In the genomic region with DNA sequence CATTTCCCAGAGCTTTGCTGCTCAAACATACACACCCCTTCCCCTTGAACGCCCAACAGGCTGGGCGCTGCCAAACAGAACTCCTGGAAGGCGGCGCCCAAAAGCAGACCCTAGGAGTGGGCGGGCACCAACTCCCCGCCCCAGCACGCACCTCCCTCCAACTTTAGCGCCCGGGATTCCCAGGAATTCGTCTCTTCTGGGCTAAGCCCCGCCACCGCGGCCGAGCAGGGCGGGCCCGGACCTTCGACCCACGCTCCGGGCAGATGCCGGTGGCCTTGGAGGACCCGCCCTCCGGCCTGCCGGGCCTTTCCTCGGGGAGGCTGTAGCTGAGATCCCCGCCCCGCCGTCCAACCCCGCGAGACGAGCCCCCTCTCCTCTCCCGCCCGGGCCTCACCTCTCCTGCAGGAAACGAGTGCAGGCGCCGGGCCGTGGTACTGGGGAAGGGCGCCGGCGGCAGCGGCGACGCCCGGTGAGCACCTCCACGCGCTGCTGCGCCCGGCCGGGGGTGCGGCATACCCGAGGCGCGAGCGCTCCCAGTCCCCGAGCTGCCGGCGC, we compare ENCODE assay signal across 1 cellular context.
TF ChIP-seq lines count a peak whose summit lies in the region.

No MANE protein-coding gene starts in this region.

TF ChIP-seq in HepG2, 621 proteins besides CTCF, POLR2A, EP300 and RAD21 (continued from another document and continues in another):
- TF ChIP-seq, protein P1, sequence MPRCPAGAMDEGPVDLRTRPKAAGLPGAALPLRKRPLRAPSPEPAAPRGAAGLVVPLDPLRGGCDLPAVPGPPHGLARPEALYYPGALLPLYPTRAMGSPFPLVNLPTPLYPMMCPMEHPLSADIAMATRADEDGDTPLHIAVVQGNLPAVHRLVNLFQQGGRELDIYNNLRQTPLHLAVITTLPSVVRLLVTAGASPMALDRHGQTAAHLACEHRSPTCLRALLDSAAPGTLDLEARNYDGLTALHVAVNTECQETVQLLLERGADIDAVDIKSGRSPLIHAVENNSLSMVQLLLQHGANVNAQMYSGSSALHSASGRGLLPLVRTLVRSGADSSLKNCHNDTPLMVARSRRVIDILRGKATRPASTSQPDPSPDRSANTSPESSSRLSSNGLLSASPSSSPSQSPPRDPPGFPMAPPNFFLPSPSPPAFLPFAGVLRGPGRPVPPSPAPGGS (CRISPR knock-in tag; IDR thresholded peaks at IDR 0.05): no peak; the same call in 1 of the 2 replicates
- TF ChIP-seq KIAA2018 (CRISPR knock-in tag; IDR thresholded peaks at IDR 0.05; ENCODE audit: borderline replicate concordance) (no peak), TP53 (CRISPR knock-in tag; conservative IDR thresholded peaks at IDR 0.05) (no peak; the same call in 1 of the 2 replicates), ZNF510 (CRISPR knock-in tag; IDR thresholded peaks at IDR 0.05; ENCODE audit: low read depth) (peak; percentile 25; the same call in 1 of the 2 replicates), HNRNPK (IDR thresholded peaks at IDR 0.05; ENCODE audit: low read depth, low read length, poor library complexity, severe bottlenecking) (peak; percentile 75), TEAD3 (CRISPR knock-in tag; optimal IDR thresholded peaks at IDR 0.05; ENCODE audit: borderline replicate concordance) (peak; percentile 77), SIX1 (CRISPR knock-in tag; IDR thresholded peaks at IDR 0.05; ENCODE audit: borderline replicate concordance) (no peak), SP140L (CRISPR knock-in tag; IDR thresholded peaks at IDR 0.05; ENCODE audit: borderline replicate concordance) (no peak), MAFG (CRISPR knock-in tag; IDR thresholded peaks at IDR 0.05) (no peak), SALL2 (CRISPR knock-in tag; IDR thresholded peaks at IDR 0.05) (no peak), PITX1 (CRISPR knock-in tag; IDR thresholded peaks at IDR 0.05) (peak; percentile 52; the same call in 1 of the 2 replicates), THYN1 (CRISPR knock-in tag; IDR thresholded peaks at IDR 0.05; ENCODE audit: borderline replicate concordance, low read depth) (no peak), CHD4 (IDR thresholded peaks at IDR 0.05; ENCODE audit: borderline replicate concordance, low read length) (no peak), PHF20 (CRISPR knock-in tag; IDR thresholded peaks at IDR 0.05) (no peak), ZBTB8A (CRISPR knock-in tag; IDR thresholded peaks at IDR 0.05; ENCODE audit: borderline replicate concordance, low read depth) (no peak), MXI1 (IDR thresholded peaks at IDR 0.05; ENCODE audit: borderline replicate concordance, low read depth, low read length) (no peak; the same call in 2 of the 3 replicates), HBP1 (CRISPR knock-in tag; IDR thresholded peaks at IDR 0.05; ENCODE audit: low read depth) (no peak), IKZF1 (IDR thresholded peaks at IDR 0.05) (no peak), ZFP36L1 (CRISPR knock-in tag; IDR thresholded peaks at IDR 0.05) (peak; percentile 24; the same call in 1 of the 2 replicates), ATRX (CRISPR knock-in tag; IDR thresholded peaks at IDR 0.05; ENCODE audit: borderline replicate concordance) (no peak), NFIB (CRISPR knock-in tag; IDR thresholded peaks at IDR 0.05; ENCODE audit: borderline replicate concordance) (no peak), STAG1 (CRISPR knock-in tag; IDR thresholded peaks at IDR 0.05) (no peak), ZFP82 (CRISPR knock-in tag; IDR thresholded peaks at IDR 0.05; ENCODE audit: borderline replicate concordance) (no peak), ZNF235 (CRISPR knock-in tag; IDR thresholded peaks at IDR 0.05; ENCODE audit: borderline replicate concordance) (no peak)
- TF ChIP-seq, protein P2, sequence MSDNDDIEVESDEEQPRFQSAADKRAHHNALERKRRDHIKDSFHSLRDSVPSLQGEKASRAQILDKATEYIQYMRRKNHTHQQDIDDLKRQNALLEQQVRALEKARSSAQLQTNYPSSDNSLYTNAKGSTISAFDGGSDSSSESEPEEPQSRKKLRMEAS (IDR thresholded peaks at IDR 0.05): no peak
- TF ChIP-seq, protein P3, sequence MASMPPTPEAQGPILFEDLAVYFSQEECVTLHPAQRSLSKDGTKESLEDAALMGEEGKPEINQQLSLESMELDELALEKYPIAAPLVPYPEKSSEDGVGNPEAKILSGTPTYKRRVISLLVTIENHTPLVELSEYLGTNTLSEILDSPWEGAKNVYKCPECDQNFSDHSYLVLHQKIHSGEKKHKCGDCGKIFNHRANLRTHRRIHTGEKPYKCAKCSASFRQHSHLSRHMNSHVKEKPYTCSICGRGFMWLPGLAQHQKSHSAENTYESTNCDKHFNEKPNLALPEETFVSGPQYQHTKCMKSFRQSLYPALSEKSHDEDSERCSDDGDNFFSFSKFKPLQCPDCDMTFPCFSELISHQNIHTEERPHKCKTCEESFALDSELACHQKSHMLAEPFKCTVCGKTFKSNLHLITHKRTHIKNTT (CRISPR knock-in tag; IDR thresholded peaks at IDR 0.05): no peak
- TF ChIP-seq, protein P4, sequence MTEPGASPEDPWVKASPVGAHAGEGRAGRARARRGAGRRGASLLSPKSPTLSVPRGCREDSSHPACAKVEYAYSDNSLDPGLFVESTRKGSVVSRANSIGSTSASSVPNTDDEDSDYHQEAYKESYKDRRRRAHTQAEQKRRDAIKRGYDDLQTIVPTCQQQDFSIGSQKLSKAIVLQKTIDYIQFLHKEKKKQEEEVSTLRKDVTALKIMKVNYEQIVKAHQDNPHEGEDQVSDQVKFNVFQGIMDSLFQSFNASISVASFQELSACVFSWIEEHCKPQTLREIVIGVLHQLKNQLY (CRISPR knock-in tag; IDR thresholded peaks at IDR 0.05): no peak
- TF ChIP-seq, protein P5, sequence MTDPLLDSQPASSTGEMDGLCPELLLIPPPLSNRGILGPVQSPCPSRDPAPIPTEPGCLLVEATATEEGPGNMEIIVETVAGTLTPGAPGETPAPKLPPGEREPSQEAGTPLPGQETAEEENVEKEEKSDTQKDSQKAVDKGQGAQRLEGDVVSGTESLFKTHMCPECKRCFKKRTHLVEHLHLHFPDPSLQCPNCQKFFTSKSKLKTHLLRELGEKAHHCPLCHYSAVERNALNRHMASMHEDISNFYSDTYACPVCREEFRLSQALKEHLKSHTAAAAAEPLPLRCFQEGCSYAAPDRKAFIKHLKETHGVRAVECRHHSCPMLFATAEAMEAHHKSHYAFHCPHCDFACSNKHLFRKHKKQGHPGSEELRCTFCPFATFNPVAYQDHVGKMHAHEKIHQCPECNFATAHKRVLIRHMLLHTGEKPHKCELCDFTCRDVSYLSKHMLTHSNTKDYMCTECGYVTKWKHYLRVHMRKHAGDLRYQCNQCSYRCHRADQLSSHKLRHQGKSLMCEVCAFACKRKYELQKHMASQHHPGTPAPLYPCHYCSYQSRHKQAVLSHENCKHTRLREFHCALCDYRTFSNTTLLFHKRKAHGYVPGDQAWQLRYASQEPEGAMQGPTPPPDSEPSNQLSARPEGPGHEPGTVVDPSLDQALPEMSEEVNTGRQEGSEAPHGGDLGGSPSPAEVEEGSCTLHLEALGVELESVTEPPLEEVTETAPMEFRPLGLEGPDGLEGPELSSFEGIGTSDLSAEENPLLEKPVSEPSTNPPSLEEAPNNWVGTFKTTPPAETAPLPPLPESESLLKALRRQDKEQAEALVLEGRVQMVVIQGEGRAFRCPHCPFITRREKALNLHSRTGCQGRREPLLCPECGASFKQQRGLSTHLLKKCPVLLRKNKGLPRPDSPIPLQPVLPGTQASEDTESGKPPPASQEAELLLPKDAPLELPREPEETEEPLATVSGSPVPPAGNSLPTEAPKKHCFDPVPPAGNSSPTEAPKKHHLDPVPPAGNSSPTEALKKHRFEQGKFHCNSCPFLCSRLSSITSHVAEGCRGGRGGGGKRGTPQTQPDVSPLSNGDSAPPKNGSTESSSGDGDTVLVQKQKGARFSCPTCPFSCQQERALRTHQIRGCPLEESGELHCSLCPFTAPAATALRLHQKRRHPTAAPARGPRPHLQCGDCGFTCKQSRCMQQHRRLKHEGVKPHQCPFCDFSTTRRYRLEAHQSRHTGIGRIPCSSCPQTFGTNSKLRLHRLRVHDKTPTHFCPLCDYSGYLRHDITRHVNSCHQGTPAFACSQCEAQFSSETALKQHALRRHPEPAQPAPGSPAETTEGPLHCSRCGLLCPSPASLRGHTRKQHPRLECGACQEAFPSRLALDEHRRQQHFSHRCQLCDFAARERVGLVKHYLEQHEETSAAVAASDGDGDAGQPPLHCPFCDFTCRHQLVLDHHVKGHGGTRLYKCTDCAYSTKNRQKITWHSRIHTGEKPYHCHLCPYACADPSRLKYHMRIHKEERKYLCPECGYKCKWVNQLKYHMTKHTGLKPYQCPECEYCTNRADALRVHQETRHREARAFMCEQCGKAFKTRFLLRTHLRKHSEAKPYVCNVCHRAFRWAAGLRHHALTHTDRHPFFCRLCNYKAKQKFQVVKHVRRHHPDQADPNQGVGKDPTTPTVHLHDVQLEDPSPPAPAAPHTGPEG (CRISPR knock-in tag; IDR thresholded peaks at IDR 0.05): no peak
- TF ChIP-seq, protein P6, sequence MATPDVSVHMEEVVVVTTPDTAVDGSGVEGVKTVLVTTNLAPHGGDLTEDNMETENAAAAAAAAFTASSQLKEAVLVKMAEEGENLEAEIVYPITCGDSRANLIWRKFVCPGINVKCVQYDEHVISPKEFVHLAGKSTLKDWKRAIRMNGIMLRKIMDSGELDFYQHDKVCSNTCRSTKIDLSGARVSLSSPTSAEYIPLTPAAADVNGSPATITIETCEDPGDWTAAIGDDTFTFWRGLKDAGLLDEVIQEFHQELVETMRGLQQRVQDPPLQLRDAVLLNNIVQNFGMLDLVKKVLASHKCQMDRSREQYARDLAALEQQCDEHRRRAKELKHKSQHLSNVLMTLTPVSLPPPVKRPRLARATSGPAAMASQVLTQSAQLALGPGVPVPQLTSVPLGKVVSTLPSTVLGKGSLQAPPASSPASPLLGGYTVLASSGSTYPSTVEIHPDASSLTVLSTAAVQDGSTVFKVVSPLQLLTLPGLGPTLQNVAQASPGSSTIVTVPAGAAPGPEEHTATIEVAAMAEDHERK (CRISPR knock-in tag; IDR thresholded peaks at IDR 0.05; ENCODE audit: low read depth): no peak
